8 cellular contexts compared by ENCODE assay signal in genomic region chr17:30379303-30380105, GRCh38. TPM values are rescaled to one million over a fixed set of nuclear protein-coding genes. Genes with fewer than 3 reads are reported as not detected.
DNase-seq lines count a peak whose midpoint lies in the region; ATAC-seq, FAIRE-seq and TF ChIP-seq lines count a peak whose summit lies in the region.

No MANE protein-coding gene starts in this region.

- FAIRE-seq in GM12892 (lab: Jason Lieb, UNC): peak; percentile 36

- in situ Hi-C loops in astrocyte of the spinal cord (cut with HindIII; ENCODE audit: low sequenced_read_pairs): no loop called here

- H3K27ac ChIP-seq in SJCRH30: peak overlapping the region; percentile 19; the same call in 1 of the 2 replicates

- no peaks in the 10 kb centered on the region for H3K27me3 ChIP-seq in SJCRH30

- peak overlapping the region; percentile 79 for H3K4me3 ChIP-seq in SJCRH30
- peak overlapping the region; percentile 69 for H3K4me3 ChIP-seq in astrocyte of the spinal cord (ENCODE audit: low read depth, low read length)
- H3K4me3 ChIP-seq in iPS-11a (ENCODE audit: low read depth, low read length): peak overlapping the region; percentile 66

- TF ChIP-seq POLR2A in GM12892 (IDR thresholded peaks at IDR 0.05; ENCODE audit: low read depth, low read length): no peak

- H3K4me1 ChIP-seq in SJCRH30: peaks cover 20% of the 10 kb centered on the region

- no peaks in the 10 kb centered on the region for H3K36me3 ChIP-seq in SJCRH30

- no peaks in the 10 kb centered on the region for H3K9me3 ChIP-seq in SJCRH30 (replicated peaks)

- DNase-seq in GM12892 (ENCODE audit: insufficient read length) (no peak), SJCRH30 (peak; percentile 22 to 28), astrocyte of the spinal cord (ENCODE audit: low read depth, low spot score) (no peak), omental fat pad (ENCODE audit: low spot score) (no peak), OCI-M2 (lab: John Stamatoyannopoulos, UW; ENCODE audit: unreplicated experiment) (no peak)
- DNase-seq in stimulated activated CD4-positive, alpha-beta T cell treated with anti-CD3 and anti-CD28 coated beads, Interleukin-12 subunit alpha, Interleukin-12 subunit beta, amount 100 ng/mL, for 4 hours: peak; percentile 16

- TF ChIP-seq CTCF in astrocyte of the spinal cord (IDR thresholded peaks at IDR 0.05; ENCODE audit: low read depth, low read length): peak; percentile 1
- no peak for TF ChIP-seq CTCF in omental fat pad (IDR thresholded peaks at IDR 0.05)

- ATAC-seq in HG02759 (IDR thresholded peaks at IDR 0.05; ENCODE audit: unreplicated experiment): peak; percentile 6
- ATAC-seq in omental fat pad (ENCODE audit: low FRiP score): no peak

RNA-seq across cellular contexts. Expression of gene CPD, which starts 0.8 kb away (rescaled TPM):
- 4.4 TPM for polyA plus RNA-seq in GM12892 (2012; ENCODE audit: missing spikeins)
- 56.1 and 63.6 TPM in 2 replicates for total RNA-seq in SJCRH30 (2014; rRNA removed; shearing (Covaris generic))
- total RNA-seq in omental fat pad: 100 to 1,000 TPM in 1 of 4 donors, 10 to 100 TPM in 3; 57.2 to 101 (median 82.2) TPM

RNA-seq across cellular contexts. Expression of gene TMIGD1, which starts 45.6 kb away (rescaled TPM):
- not detected for polyA plus RNA-seq in GM12892 (2012; ENCODE audit: missing spikeins)
- total RNA-seq in SJCRH30 (2014; rRNA removed; shearing (Covaris generic)): not detected in 2 replicates
- not detected for total RNA-seq in omental fat pad

Comparison
In these comparisons a context has a peak if more than half of its experiments do, and no peak if none do; other contexts are left out.
1. DNase-seq: peak in SJCRH30 (2 of 2) and stimulated activated CD4-positive, alpha-beta T cell treated with anti-CD3 and anti-CD28 coated beads, Interleukin-12 subunit alpha, Interleukin-12 subunit beta, amount 100 ng/mL, for 4 hours (single experiment); none in GM12892 (single experiment), astrocyte of the spinal cord (single experiment), omental fat pad (single experiment) and OCI-M2 (single experiment).
2. Peak in every context shown above with its lines, with median percentiles within 50 percentile points of each other: H3K4me3 ChIP-seq.